Comparison of ENCODE assay signal across 1 cellular context in the genomic region with DNA sequence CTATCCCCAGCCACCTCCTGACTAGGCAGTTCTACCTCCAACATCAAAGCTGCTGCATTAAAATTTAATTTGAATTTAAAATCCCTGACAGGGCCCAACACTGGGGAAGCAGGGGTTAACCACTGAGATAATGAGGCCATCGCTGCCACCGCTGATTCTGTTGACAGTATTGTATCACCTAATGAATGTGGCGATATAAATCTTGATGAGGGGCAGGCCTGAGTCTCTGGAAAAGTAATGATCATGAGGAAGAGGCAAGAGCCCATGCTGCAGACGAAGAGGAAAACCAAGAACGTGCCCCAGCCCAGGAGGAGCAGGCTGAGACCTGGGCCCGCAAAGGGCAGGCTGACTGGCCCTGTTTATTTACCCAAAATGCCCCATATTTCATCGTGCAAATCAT.
TF ChIP-seq lines count a peak whose summit lies in the region.

No MANE protein-coding gene starts in this region.

TF ChIP-seq in SK-N-SH treated with all-trans-retinoic acid at 6 μM for 48 hours, 23 proteins besides CTCF, POLR2A, EP300 and RAD21 (continued from another document):
- TF ChIP-seq, protein P1, sequence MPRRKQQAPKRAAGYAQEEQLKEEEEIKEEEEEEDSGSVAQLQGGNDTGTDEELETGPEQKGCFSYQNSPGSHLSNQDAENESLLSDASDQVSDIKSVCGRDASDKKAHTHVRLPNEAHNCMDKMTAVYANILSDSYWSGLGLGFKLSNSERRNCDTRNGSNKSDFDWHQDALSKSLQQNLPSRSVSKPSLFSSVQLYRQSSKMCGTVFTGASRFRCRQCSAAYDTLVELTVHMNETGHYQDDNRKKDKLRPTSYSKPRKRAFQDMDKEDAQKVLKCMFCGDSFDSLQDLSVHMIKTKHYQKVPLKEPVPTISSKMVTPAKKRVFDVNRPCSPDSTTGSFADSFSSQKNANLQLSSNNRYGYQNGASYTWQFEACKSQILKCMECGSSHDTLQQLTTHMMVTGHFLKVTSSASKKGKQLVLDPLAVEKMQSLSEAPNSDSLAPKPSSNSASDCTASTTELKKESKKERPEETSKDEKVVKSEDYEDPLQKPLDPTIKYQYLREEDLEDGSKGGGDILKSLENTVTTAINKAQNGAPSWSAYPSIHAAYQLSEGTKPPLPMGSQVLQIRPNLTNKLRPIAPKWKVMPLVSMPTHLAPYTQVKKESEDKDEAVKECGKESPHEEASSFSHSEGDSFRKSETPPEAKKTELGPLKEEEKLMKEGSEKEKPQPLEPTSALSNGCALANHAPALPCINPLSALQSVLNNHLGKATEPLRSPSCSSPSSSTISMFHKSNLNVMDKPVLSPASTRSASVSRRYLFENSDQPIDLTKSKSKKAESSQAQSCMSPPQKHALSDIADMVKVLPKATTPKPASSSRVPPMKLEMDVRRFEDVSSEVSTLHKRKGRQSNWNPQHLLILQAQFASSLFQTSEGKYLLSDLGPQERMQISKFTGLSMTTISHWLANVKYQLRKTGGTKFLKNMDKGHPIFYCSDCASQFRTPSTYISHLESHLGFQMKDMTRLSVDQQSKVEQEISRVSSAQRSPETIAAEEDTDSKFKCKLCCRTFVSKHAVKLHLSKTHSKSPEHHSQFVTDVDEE (CRISPR knock-in tag; IDR thresholded peaks at IDR 0.05), result no peak
- TF ChIP-seq ZNF565 (CRISPR knock-in tag; conservative IDR thresholded peaks at IDR 0.05; ENCODE audit: low read depth) (no peak), ZC3H10 (CRISPR knock-in tag; IDR thresholded peaks at IDR 0.05) (no peak), TOX (CRISPR knock-in tag; IDR thresholded peaks at IDR 0.05; ENCODE audit: borderline replicate concordance) (no peak), ZNF8 (CRISPR knock-in tag; IDR thresholded peaks at IDR 0.05) (no peak), ISL1 (CRISPR knock-in tag; IDR thresholded peaks at IDR 0.05) (no peak)
- TF ChIP-seq, protein P2, sequence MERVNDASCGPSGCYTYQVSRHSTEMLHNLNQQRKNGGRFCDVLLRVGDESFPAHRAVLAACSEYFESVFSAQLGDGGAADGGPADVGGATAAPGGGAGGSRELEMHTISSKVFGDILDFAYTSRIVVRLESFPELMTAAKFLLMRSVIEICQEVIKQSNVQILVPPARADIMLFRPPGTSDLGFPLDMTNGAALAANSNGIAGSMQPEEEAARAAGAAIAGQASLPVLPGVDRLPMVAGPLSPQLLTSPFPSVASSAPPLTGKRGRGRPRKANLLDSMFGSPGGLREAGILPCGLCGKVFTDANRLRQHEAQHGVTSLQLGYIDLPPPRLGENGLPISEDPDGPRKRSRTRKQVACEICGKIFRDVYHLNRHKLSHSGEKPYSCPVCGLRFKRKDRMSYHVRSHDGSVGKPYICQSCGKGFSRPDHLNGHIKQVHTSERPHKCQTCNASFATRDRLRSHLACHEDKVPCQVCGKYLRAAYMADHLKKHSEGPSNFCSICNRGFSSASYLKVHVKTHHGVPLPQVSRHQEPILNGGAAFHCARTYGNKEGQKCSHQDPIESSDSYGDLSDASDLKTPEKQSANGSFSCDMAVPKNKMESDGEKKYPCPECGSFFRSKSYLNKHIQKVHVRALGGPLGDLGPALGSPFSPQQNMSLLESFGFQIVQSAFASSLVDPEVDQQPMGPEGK (CRISPR knock-in tag; IDR thresholded peaks at IDR 0.05; ENCODE audit: borderline replicate concordance), result no peak
- TF ChIP-seq, protein P3, sequence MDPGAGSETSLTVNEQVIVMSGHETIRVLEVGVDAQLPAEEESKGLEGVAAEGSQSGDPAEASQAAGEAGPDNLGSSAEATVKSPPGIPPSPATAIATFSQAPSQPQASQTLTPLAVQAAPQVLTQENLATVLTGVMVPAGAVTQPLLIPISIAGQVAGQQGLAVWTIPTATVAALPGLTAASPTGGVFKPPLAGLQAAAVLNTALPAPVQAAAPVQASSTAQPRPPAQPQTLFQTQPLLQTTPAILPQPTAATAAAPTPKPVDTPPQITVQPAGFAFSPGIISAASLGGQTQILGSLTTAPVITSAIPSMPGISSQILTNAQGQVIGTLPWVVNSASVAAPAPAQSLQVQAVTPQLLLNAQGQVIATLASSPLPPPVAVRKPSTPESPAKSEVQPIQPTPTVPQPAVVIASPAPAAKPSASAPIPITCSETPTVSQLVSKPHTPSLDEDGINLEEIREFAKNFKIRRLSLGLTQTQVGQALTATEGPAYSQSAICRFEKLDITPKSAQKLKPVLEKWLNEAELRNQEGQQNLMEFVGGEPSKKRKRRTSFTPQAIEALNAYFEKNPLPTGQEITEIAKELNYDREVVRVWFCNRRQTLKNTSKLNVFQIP (CRISPR knock-in tag; IDR thresholded peaks at IDR 0.05; ENCODE audit: borderline replicate concordance, low read depth), result no peak
